9 cellular contexts compared by ENCODE assay signal in the genomic region with DNA sequence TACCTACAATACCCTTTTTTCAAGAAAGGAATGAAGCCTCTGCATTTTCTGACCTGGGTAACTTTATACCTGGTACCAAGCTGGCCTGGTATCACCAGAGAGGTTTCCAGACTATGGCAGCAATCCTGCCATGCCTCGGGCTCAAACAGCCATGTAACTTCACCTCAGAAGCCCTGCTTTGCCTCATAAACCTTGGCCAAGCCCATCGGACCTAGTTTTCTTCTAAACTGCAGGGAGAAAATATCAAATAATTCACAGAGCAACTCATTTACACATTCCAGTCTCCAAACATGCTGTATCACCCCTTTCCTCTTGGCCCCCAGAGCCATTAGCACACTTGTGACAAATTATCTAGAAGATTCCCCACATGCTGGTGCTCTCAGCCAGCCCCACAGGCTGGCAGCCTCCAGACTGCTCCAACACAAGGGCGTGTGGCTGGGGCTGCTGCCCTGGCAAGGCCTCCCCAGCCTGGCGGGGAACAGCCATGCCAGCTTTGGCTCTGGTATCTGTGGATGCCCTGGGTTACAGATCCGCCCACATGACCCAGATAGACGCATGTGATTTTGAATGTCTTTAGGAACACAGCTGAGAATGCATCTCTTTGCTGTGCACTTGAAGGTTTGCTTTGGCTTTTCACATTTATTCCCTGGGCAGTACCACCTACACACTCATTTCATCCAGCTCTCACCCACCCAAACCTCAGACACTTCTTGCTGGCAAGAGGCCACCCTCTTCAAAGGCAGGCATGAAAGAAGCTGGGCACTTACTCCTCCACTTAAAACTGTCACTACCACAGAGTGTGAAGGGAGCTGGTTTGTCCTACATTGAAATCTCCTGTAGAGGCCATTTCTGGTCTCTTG.
DNase-seq lines count a peak whose midpoint lies in the region; TF ChIP-seq lines count a peak whose summit lies in the region.
"Had no signal": no experiment of that assay in that cellular context is flagged by ENCODE, and none has a peak within 500 bp of the region (broad histone marks: within the 10 kb centered on the region; RNA-seq: fewer than 3 reads in every experiment).

No MANE protein-coding gene starts in this region.

- TF ChIP-seq CTCF in breast epithelium (IDR thresholded peaks at IDR 0.05) = no peak

- intact Hi-C loops in breast epithelium (cut with DNase I; ENCODE audit: low total_unique reads) = no loop called here

- no peaks in the 10 kb centered on the region for H3K9me3 ChIP-seq in breast epithelium

- H3K36me3 ChIP-seq in breast epithelium = no peaks in the 10 kb centered on the region
- H3K36me3 ChIP-seq: upper lobe of left lung had no signal

- peaks cover 0 to 4% of the 10 kb centered on the region in 2 donors for H3K4me1 ChIP-seq in breast epithelium

- TF ChIP-seq POLR2A in breast epithelium (IDR thresholded peaks at IDR 0.05) = no peak

- peak; percentile 52 for DNase-seq in LHCN-M2 (ENCODE audit: low read depth)
- peak in 1 of 2 donors; percentile 69 for DNase-seq in breast epithelium (ENCODE audit: low spot score in 2 of 2)
- peak; percentile 17 for DNase-seq in midbrain (lab: John Stamatoyannopoulos, UW)
- DNase-seq in superior temporal gyrus (ENCODE audit: extremely low spot score) = peak; percentile 63
- DNase-seq in dermis blood vessel endothelial cell = no peak
- DNase-seq in DMS53 (lab: John Stamatoyannopoulos, UW) = no peak
- no peak for DNase-seq in AG08395 (ENCODE audit: low spot score)
- DNase-seq: naive thymus-derived CD4-positive, alpha-beta T cell had no signal

- no peaks in the 10 kb centered on the region for H3K27me3 ChIP-seq in breast epithelium
- H3K27me3 ChIP-seq: upper lobe of left lung had no signal

- H3K27ac ChIP-seq in breast epithelium = peak overlapping the region; percentile 33 to 50

- H3K4me3 ChIP-seq in breast epithelium = no peak overlapping the region
- H3K4me3 ChIP-seq: upper lobe of left lung had no signal

Comparison
In these comparisons a context has a peak if more than half of its experiments do, and no peak if none do; other contexts are left out.
1. DNase-seq: peak in LHCN-M2 (single experiment), midbrain (single experiment) and superior temporal gyrus (single experiment); none in dermis blood vessel endothelial cell (single experiment), DMS53 (single experiment) and AG08395 (single experiment).